In genomic region chr9:76962732-76963131, GRCh38 we compare ENCODE assay signal across 24 cellular contexts. TPM values are rescaled to one million over a fixed set of nuclear protein-coding genes. Genes with fewer than 3 reads are reported as not detected.
"Had no signal": no experiment of that assay in that cellular context is flagged by ENCODE, and none has a peak within 500 bp of the region (broad histone marks: within the 10 kb centered on the region; RNA-seq: fewer than 3 reads in every experiment).

No MANE protein-coding gene starts in this region.

- H3K4me3 Mint-ChIP-seq: activated CD4-positive, alpha-beta memory T cell treated with anti-CD3 and anti-CD28 coated beads for 36 hours; activated CD4-positive, alpha-beta T cell treated with anti-CD3 and anti-CD28 coated beads, Interleukin-2, amount 10 ng/mL, durations not matched to agents 7 days and 5 days; activated naive CD4-positive, alpha-beta T cell treated with anti-CD3 and anti-CD28 coated beads, Interleukin-2, amount 10 ng/mL, durations not matched to agents 7 days and 5 days; activated naive CD8-positive, alpha-beta T cell treated with anti-CD3 and anti-CD28 coated beads for 36 hours; activated T-cell treated with anti-CD3 and anti-CD28 coated beads, Interleukin-2, amount 50 U/mL, for 4 hours; T-helper 1 cell treated with Interleukin-12 subunit alpha and Interleukin-12 subunit beta and Interleukin-4 antibody, amounts not matched to agents 30 μg/mL and 1 μg/mL, for 36 hours had no signal

- H3K27me3 Mint-ChIP-seq: activated CD4-positive, alpha-beta T cell treated with anti-CD3 and anti-CD28 coated beads, Interleukin-2, amount 10 ng/mL, durations not matched to agents 7 days and 5 days; activated naive CD4-positive, alpha-beta T cell treated with anti-CD3 and anti-CD28 coated beads, Interleukin-2, amount 10 ng/mL, durations not matched to agents 7 days and 5 days; activated naive CD8-positive, alpha-beta T cell treated with anti-CD3 and anti-CD28 coated beads for 36 hours had no signal

- H3K27me3 ChIP-seq: brain microvascular endothelial cell, cardiac muscle cell had no signal

- H3K9me3 Mint-ChIP-seq: activated CD4-positive, alpha-beta memory T cell treated with anti-CD3 and anti-CD28 coated beads for 36 hours; activated CD4-positive, alpha-beta T cell treated with anti-CD3 and anti-CD28 coated beads, Interleukin-2, amount 10 ng/mL, durations not matched to agents 7 days and 5 days; activated naive CD4-positive, alpha-beta T cell treated with anti-CD3 and anti-CD28 coated beads, Interleukin-2, amount 10 ng/mL, durations not matched to agents 7 days and 5 days; activated naive CD8-positive, alpha-beta T cell treated with anti-CD3 and anti-CD28 coated beads for 36 hours; activated T-cell treated with anti-CD3 and anti-CD28 coated beads, Interleukin-2, amount 50 U/mL, for 4 hours; T-helper 1 cell treated with Interleukin-12 subunit alpha and Interleukin-12 subunit beta and Interleukin-4 antibody, amounts not matched to agents 30 μg/mL and 1 μg/mL, for 36 hours had no signal

- H3K27ac Mint-ChIP-seq: activated CD4-positive, alpha-beta memory T cell treated with anti-CD3 and anti-CD28 coated beads for 36 hours; activated CD4-positive, alpha-beta T cell treated with anti-CD3 and anti-CD28 coated beads, Interleukin-2, amount 10 ng/mL, durations not matched to agents 7 days and 5 days; activated naive CD4-positive, alpha-beta T cell treated with anti-CD3 and anti-CD28 coated beads, Interleukin-2, amount 10 ng/mL, durations not matched to agents 7 days and 5 days; activated naive CD8-positive, alpha-beta T cell treated with anti-CD3 and anti-CD28 coated beads for 36 hours; T-helper 1 cell treated with Interleukin-12 subunit alpha and Interleukin-12 subunit beta and Interleukin-4 antibody, amounts not matched to agents 30 μg/mL and 1 μg/mL, for 36 hours had no signal

- H2AFZ ChIP-seq: PC-9 had no signal

- H3K4me2 ChIP-seq: PC-9 had no signal

- H3K4me3 ChIP-seq: cardiac muscle cell, PC-9 had no signal

- H3K36me3 ChIP-seq: brain microvascular endothelial cell, cardiac muscle cell had no signal

- DNase-seq: activated CD4-positive, alpha-beta memory T cell treated with anti-CD3 and anti-CD28 coated beads for 36 hours; activated CD4-positive, alpha-beta T cell treated with anti-CD3 and anti-CD28 coated beads, Interleukin-2, amount 10 ng/mL, durations not matched to agents 7 days and 5 days; activated CD4-positive, CD25-positive, alpha-beta regulatory T cell; activated CD8-positive, alpha-beta memory T cell treated with anti-CD3 and anti-CD28 coated beads for 24 hours; activated gamma-delta T cell; activated naive CD4-positive, alpha-beta T cell treated with anti-CD3 and anti-CD28 coated beads, Interleukin-2, amount 10 ng/mL, durations not matched to agents 7 days and 5 days; activated naive CD8-positive, alpha-beta T cell treated with anti-CD3 and anti-CD28 coated beads for 36 hours; activated T-cell treated with anti-CD3 and anti-CD28 coated beads, Interleukin-2, amount 50 U/mL, for 4 hours; brain microvascular endothelial cell; Kasumi-1; KBM-7; NCI-H1105 treated with DMSO at 0.1 percent for 48 hours; NCI-H1694; NCI-H2029; NCI-H2107; NCI-H446; NCI-H526; NCI-H774; PC-9; SHP77 treated with DMSO at 0.1 percent for 48 hours had no signal

- H3K27ac ChIP-seq: brain microvascular endothelial cell, PC-9 had no signal

- H3K4me1 Mint-ChIP-seq: activated CD4-positive, alpha-beta T cell treated with anti-CD3 and anti-CD28 coated beads, Interleukin-2, amount 10 ng/mL, durations not matched to agents 7 days and 5 days; activated naive CD4-positive, alpha-beta T cell treated with anti-CD3 and anti-CD28 coated beads, Interleukin-2, amount 10 ng/mL, durations not matched to agents 7 days and 5 days; activated naive CD8-positive, alpha-beta T cell treated with anti-CD3 and anti-CD28 coated beads for 36 hours had no signal

- H3K36me3 Mint-ChIP-seq: activated CD4-positive, alpha-beta memory T cell treated with anti-CD3 and anti-CD28 coated beads for 36 hours; activated naive CD4-positive, alpha-beta T cell treated with anti-CD3 and anti-CD28 coated beads, Interleukin-2, amount 10 ng/mL, durations not matched to agents 7 days and 5 days; activated naive CD8-positive, alpha-beta T cell treated with anti-CD3 and anti-CD28 coated beads for 36 hours had no signal

RNA-seq across cellular contexts. Expression of gene FOXB2, which starts 56.7 kb away (rescaled TPM):
- total RNA-seq: activated CD4-positive, alpha-beta memory T cell treated with anti-CD3 and anti-CD28 coated beads for 36 hours; activated CD4-positive, alpha-beta T cell treated with anti-CD3 and anti-CD28 coated beads, Interleukin-2, amount 10 ng/mL, durations not matched to agents 7 days and 5 days; activated naive CD8-positive, alpha-beta T cell treated with anti-CD3 and anti-CD28 coated beads for 36 hours; activated T-cell treated with anti-CD3 and anti-CD28 coated beads, Interleukin-2, amount 50 U/mL, for 4 hours; cardiac muscle cell; PC-9; SK-MEL-5 had no signal
- polyA plus RNA-seq: adipose tissue, cardiac muscle cell had no signal
